In the genomic region with DNA sequence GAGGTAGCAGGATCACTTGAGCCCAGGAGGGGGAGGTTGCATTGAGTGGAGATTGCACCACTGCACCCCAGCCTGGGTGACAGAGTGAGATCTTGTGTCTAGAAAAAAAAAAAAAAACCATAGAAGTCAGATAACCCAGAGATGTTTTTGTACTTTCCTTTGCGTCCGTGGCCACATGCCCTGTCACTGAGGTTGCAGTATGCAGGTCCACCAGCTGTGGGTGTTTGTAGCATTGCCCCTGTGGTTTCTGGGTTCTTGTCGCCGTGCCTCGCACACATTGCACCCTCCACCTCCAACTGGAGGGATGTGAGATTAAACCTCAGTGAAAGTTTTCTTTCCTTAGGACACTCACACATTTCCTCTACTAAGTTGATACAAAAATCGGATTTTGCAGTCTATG, we compare ENCODE assay signal across 1 cellular context.
TF ChIP-seq lines count a peak whose summit lies in the region.

No MANE protein-coding gene starts in this region.

TF ChIP-seq in HepG2, 621 proteins besides CTCF, POLR2A, EP300 and RAD21 (continued from another document):
- no peak for TF ChIP-seq MAZ (IDR thresholded peaks at IDR 0.05; ENCODE audit: borderline replicate concordance, low read depth, low read length)
- no peak for TF ChIP-seq MAZ (CRISPR knock-in tag; IDR thresholded peaks at IDR 0.05; ENCODE audit: low read depth)
- TF ChIP-seq LCORL (IDR thresholded peaks at IDR 0.05): no peak
- TF ChIP-seq LCORL (CRISPR knock-in tag; IDR thresholded peaks at IDR 0.05): no peak
- TF ChIP-seq, protein P1, sequence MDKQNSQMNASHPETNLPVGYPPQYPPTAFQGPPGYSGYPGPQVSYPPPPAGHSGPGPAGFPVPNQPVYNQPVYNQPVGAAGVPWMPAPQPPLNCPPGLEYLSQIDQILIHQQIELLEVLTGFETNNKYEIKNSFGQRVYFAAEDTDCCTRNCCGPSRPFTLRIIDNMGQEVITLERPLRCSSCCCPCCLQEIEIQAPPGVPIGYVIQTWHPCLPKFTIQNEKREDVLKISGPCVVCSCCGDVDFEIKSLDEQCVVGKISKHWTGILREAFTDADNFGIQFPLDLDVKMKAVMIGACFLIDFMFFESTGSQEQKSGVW (CRISPR knock-in tag; IDR thresholded peaks at IDR 0.05; ENCODE audit: borderline replicate concordance): no peak
- TF ChIP-seq SP2 (CRISPR knock-in tag; IDR thresholded peaks at IDR 0.05): no peak
- TF ChIP-seq, protein P2, sequence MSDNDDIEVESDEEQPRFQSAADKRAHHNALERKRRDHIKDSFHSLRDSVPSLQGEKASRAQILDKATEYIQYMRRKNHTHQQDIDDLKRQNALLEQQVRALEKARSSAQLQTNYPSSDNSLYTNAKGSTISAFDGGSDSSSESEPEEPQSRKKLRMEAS (IDR thresholded peaks at IDR 0.05): no peak
- TF ChIP-seq ZNF180 (CRISPR knock-in tag; IDR thresholded peaks at IDR 0.05; ENCODE audit: borderline replicate concordance, low read depth): no peak
- no peak for TF ChIP-seq BRCA1 (CRISPR knock-in tag; IDR thresholded peaks at IDR 0.05)
- no peak for TF ChIP-seq ZNF569 (CRISPR knock-in tag; IDR thresholded peaks at IDR 0.05; ENCODE audit: borderline replicate concordance)
- TF ChIP-seq ZNF138 (CRISPR knock-in tag; IDR thresholded peaks at IDR 0.05; ENCODE audit: low read depth): no peak
- TF ChIP-seq, protein P3, sequence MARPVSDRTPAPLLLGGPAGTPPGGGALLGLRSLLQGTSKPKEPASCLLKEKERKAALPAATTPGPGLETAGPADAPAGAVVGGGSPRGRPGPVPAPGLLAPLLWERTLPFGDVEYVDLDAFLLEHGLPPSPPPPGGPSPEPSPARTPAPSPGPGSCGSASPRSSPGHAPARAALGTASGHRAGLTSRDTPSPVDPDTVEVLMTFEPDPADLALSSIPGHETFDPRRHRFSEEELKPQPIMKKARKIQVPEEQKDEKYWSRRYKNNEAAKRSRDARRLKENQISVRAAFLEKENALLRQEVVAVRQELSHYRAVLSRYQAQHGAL (CRISPR knock-in tag; IDR thresholded peaks at IDR 0.05; ENCODE audit: not compliant biosample characterization): no peak
- TF ChIP-seq, protein P4, sequence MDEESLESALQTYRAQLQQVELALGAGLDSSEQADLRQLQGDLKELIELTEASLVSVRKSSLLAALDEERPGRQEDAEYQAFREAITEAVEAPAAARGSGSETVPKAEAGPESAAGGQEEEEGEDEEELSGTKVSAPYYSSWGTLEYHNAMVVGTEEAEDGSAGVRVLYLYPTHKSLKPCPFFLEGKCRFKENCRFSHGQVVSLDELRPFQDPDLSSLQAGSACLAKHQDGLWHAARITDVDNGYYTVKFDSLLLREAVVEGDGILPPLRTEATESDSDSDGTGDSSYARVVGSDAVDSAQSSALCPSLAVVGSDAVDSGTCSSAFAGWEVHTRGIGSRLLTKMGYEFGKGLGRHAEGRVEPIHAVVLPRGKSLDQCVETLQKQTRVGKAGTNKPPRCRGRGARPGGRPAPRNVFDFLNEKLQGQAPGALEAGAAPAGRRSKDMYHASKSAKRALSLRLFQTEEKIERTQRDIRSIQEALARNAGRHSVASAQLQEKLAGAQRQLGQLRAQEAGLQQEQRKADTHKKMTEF (CRISPR knock-in tag; IDR thresholded peaks at IDR 0.05): no peak
- TF ChIP-seq, protein P5, sequence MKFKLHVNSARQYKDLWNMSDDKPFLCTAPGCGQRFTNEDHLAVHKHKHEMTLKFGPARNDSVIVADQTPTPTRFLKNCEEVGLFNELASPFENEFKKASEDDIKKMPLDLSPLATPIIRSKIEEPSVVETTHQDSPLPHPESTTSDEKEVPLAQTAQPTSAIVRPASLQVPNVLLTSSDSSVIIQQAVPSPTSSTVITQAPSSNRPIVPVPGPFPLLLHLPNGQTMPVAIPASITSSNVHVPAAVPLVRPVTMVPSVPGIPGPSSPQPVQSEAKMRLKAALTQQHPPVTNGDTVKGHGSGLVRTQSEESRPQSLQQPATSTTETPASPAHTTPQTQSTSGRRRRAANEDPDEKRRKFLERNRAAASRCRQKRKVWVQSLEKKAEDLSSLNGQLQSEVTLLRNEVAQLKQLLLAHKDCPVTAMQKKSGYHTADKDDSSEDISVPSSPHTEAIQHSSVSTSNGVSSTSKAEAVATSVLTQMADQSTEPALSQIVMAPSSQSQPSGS (CRISPR knock-in tag; IDR thresholded peaks at IDR 0.05): no peak
- TF ChIP-seq, protein P6, sequence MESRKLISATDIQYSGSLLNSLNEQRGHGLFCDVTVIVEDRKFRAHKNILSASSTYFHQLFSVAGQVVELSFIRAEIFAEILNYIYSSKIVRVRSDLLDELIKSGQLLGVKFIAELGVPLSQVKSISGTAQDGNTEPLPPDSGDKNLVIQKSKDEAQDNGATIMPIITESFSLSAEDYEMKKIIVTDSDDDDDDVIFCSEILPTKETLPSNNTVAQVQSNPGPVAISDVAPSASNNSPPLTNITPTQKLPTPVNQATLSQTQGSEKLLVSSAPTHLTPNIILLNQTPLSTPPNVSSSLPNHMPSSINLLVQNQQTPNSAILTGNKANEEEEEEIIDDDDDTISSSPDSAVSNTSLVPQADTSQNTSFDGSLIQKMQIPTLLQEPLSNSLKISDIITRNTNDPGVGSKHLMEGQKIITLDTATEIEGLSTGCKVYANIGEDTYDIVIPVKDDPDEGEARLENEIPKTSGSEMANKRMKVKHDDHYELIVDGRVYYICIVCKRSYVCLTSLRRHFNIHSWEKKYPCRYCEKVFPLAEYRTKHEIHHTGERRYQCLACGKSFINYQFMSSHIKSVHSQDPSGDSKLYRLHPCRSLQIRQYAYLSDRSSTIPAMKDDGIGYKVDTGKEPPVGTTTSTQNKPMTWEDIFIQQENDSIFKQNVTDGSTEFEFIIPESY (CRISPR knock-in tag; IDR thresholded peaks at IDR 0.05): no peak
- no peak for TF ChIP-seq MIER2 (CRISPR knock-in tag; IDR thresholded peaks at IDR 0.05)
- TF ChIP-seq ZNF12 (CRISPR knock-in tag; IDR thresholded peaks at IDR 0.05): no peak
- no peak for TF ChIP-seq MTF1 (CRISPR knock-in tag; IDR thresholded peaks at IDR 0.05)
- TF ChIP-seq, protein P7, sequence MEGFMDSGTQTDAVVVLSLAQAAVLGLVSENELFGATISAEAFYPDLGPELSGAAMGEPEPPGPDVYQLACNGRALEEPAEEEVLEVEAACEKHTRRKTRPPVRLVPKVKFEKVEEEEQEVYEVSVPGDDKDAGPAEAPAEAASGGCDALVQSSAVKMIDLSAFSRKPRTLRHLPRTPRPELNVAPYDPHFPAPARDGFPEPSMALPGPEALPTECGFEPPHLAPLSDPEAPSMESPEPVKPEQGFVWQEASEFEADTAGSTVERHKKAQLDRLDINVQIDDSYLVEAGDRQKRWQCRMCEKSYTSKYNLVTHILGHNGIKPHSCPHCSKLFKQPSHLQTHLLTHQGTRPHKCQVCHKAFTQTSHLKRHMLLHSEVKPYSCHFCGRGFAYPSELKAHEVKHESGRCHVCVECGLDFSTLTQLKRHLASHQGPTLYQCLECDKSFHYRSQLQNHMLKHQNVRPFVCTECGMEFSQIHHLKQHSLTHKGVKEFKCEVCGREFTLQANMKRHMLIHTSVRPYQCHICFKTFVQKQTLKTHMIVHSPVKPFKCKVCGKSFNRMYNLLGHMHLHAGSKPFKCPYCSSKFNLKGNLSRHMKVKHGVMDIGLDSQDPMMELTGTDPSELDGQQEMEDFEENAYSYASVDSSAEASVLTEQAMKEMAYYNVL (CRISPR knock-in tag; IDR thresholded peaks at IDR 0.05; ENCODE audit: borderline replicate concordance): no peak
